ENCODE assay signal across 26 cellular contexts in genomic region chr3:28140664-28141063, GRCh38.
"Had no signal": no experiment of that assay in that cellular context is flagged by ENCODE, and none has a peak within 500 bp of the region (broad histone marks: within the 10 kb centered on the region; RNA-seq: fewer than 3 reads in every experiment).

No MANE protein-coding gene starts in this region.

- ATAC-seq: activated CD4-positive, CD25-positive, alpha-beta regulatory T cell treated with anti-CD3 and anti-CD28 coated beads, Interleukin-2, amount 50 U/mL, for 24 hours; activated CD8-positive, alpha-beta T cell treated with anti-CD3 and anti-CD28 coated beads for 36 hours; activated naive CD8-positive, alpha-beta T cell treated with anti-CD3 and anti-CD28 coated beads, Interleukin-2, amount 50 U/mL, for 24 hours had no signal

- H3K4me3 ChIP-seq: adrenal gland, breast epithelium, cardiac muscle cell, coronary artery, dorsolateral prefrontal cortex had no signal

- DNase-seq: activated B cell treated with CpG ODN at 0.5 μM for 24 hours; activated CD4-positive, alpha-beta T cell treated with anti-CD3 and anti-CD28 coated beads for 48 hours; activated CD4-positive, alpha-beta T cell treated with anti-CD3 and anti-CD28 coated beads, Interleukin-2, amount 50 U/mL, for 1 hour; activated CD4-positive, alpha-beta T cell treated with anti-CD3 and anti-CD28 coated beads, Interleukin-2, amount 50 U/mL, for 48 hours; activated CD8-positive, alpha-beta memory T cell treated with anti-CD3 and anti-CD28 coated beads for 24 hours; activated CD8-positive, alpha-beta T cell treated with anti-CD3 and anti-CD28 coated beads for 36 hours; activated effector memory CD4-positive, alpha-beta T cell treated with anti-CD3 and anti-CD28 coated beads, Interleukin-2, amount 50 U/mL, for 16 hours; activated naive CD4-positive, alpha-beta T cell treated with anti-CD3 and anti-CD28 coated beads for 36 hours; activated naive CD8-positive, alpha-beta T cell treated with anti-CD3 and anti-CD28 coated beads for 36 hours; activated naive CD8-positive, alpha-beta T cell treated with anti-CD3 and anti-CD28 coated beads, Interleukin-2, amount 50 U/mL, for 24 hours; activated T-cell treated with anti-CD3 and anti-CD28 coated beads, Interleukin-2, amount 50 U/mL, for 1 hour; activated T-cell treated with anti-CD3 and anti-CD28 coated beads, Interleukin-2, amount 50 U/mL, for 48 hours; adrenal gland; amygdala; aorta; dorsolateral prefrontal cortex; effector memory CD4-positive, alpha-beta T cell; endodermal cell; foreskin fibroblast; T-helper 2 cell; WERI-Rb-1 had no signal

- H3K4me1 ChIP-seq: breast epithelium had no signal

- H3K27me3 ChIP-seq: adrenal gland, breast epithelium, cardiac muscle cell, dorsolateral prefrontal cortex had no signal

- H3K27ac ChIP-seq: breast epithelium, cardiac muscle cell, coronary artery, dorsolateral prefrontal cortex, WERI-Rb-1 had no signal

- H3K36me3 ChIP-seq: adrenal gland, breast epithelium, cardiac muscle cell, WERI-Rb-1 had no signal

- FAIRE-seq: frontal cortex had no signal

- H3K9me3 ChIP-seq: adrenal gland, breast epithelium had no signal
